ENCODE assay signal across 15 cellular contexts in genomic region chr3:71466483-71466882, GRCh38.
A peak's percentile ranks its signal among the peaks of the same experiment; 100 is the strongest.
DNase-seq lines count a peak whose midpoint lies in the region; ATAC-seq, FAIRE-seq and TF ChIP-seq lines count a peak whose summit lies in the region.
"Had no signal": no experiment of that assay in that cellular context is flagged by ENCODE, and none has a peak within 500 bp of the region (broad histone marks: within the 10 kb centered on the region; RNA-seq: fewer than 3 reads in every experiment).

No MANE protein-coding gene starts in this region.

- H3K27me3 ChIP-seq in mammary epithelial cell (ENCODE audit: insufficient read depth, low read length) (no peaks in the 10 kb centered on the region), keratinocyte (ENCODE audit: control insufficient read depth, extremely low read depth, insufficient read depth, low read length) (no peaks in the 10 kb centered on the region)
- H3K27me3 ChIP-seq: suprapubic skin had no signal

- H3K4me3 Mint-ChIP-seq in MCF 10A (ENCODE audit: unreplicated experiment), result no peak overlapping the region
- no peak overlapping the region for H3K4me3 Mint-ChIP-seq in activated naive CD8-positive, alpha-beta T cell treated with anti-CD3 and anti-CD28 coated beads, Interleukin-2, amount 50 U/mL, for 24 hours
- no peak overlapping the region for H3K4me3 Mint-ChIP-seq in type B pancreatic cell
- H3K4me3 Mint-ChIP-seq: effector memory CD8-positive, alpha-beta T cell had no signal

- H3K4me3 ChIP-seq in mammary epithelial cell (replicated peaks in 1 of 3; ENCODE audit: insufficient read depth in 1 of 3, low read depth in 2 of 3, low read length in 3 of 3) (no peak overlapping the region), keratinocyte (ENCODE audit: control insufficient read depth in 2 of 3, extremely low read depth in 1 of 3, insufficient read depth in 2 of 3, low read depth in 1 of 3, low read length in 3 of 3) (no peak overlapping the region)
- H3K4me3 ChIP-seq: suprapubic skin had no signal

- H3K9me3 Mint-ChIP-seq in MCF 10A (ENCODE audit: unreplicated experiment) (no peaks in the 10 kb centered on the region), type B pancreatic cell (no peaks in the 10 kb centered on the region)
- no peaks in the 10 kb centered on the region for H3K9me3 Mint-ChIP-seq in activated naive CD8-positive, alpha-beta T cell treated with anti-CD3 and anti-CD28 coated beads, Interleukin-2, amount 50 U/mL, for 24 hours
- H3K9me3 Mint-ChIP-seq: effector memory CD8-positive, alpha-beta T cell had no signal

- no peak overlapping the region for H3K4me2 ChIP-seq in mammary epithelial cell (ENCODE audit: insufficient read depth, low read depth, low read length)
- H3K4me2 ChIP-seq in keratinocyte (ENCODE audit: control insufficient read depth, extremely low read depth, insufficient read depth, low read depth, low read length), result peak overlapping the region; percentile 67

- peak; percentile 79 for FAIRE-seq in keratinocyte (lab: Jason Lieb, UNC)

- H3K79me2 ChIP-seq in mammary epithelial cell (ENCODE audit: insufficient read depth, low read length) (no peaks in the 10 kb centered on the region), keratinocyte (ENCODE audit: control insufficient read depth, insufficient read depth, low read length) (no peaks in the 10 kb centered on the region)

- H3K9me3 ChIP-seq in mammary epithelial cell (replicated peaks; ENCODE audit: insufficient read depth, low read length) (no peaks in the 10 kb centered on the region), keratinocyte (ENCODE audit: control insufficient read depth, low read depth, low read length) (no peaks in the 10 kb centered on the region)
- H3K9me3 ChIP-seq: suprapubic skin had no signal

- H3K27ac ChIP-seq in mammary epithelial cell (ENCODE audit: insufficient read depth, low read depth, low read length) (no peak overlapping the region), keratinocyte (ENCODE audit: control insufficient read depth, insufficient read depth, low read length) (no peak overlapping the region)
- H3K27ac ChIP-seq: suprapubic skin had no signal

- no peak for ATAC-seq in activated naive CD8-positive, alpha-beta T cell treated with anti-CD3 and anti-CD28 coated beads, Interleukin-2, amount 50 U/mL, for 24 hours
- no peak for ATAC-seq in GM19035 (IDR thresholded peaks at IDR 0.05; ENCODE audit: unreplicated experiment)
- no peak for ATAC-seq in HG02870 (IDR thresholded peaks at IDR 0.05; ENCODE audit: unreplicated experiment)
- ATAC-seq: effector memory CD8-positive, alpha-beta T cell had no signal

- H3K27ac Mint-ChIP-seq in MCF 10A (ENCODE audit: low read depth, unreplicated experiment) (peak overlapping the region; percentile 52), type B pancreatic cell (peak overlapping the region; percentile 28)
- H3K27ac Mint-ChIP-seq in activated naive CD8-positive, alpha-beta T cell treated with anti-CD3 and anti-CD28 coated beads, Interleukin-2, amount 50 U/mL, for 24 hours, result peak overlapping the region; percentile 24

- no peaks in the 10 kb centered on the region for H4K20me1 ChIP-seq in mammary epithelial cell (ENCODE audit: insufficient read depth, low read length)
- no peaks in the 10 kb centered on the region for H4K20me1 ChIP-seq in keratinocyte (ENCODE audit: control insufficient read depth, extremely low read depth, insufficient read depth, low read length)

- H3K9ac ChIP-seq in mammary epithelial cell (ENCODE audit: insufficient read depth, low read length), result no peak overlapping the region
- H3K9ac ChIP-seq in keratinocyte (ENCODE audit: control insufficient read depth, extremely low read depth, insufficient read depth, low read length), result no peak overlapping the region

- dilution Hi-C loops in mammary epithelial cell (cut with HindIII; ENCODE audit: low sequenced_read_pairs) (no loop called here), keratinocyte (cut with MboI; ENCODE audit: extremely low pct_ligation_motif_present, low sequenced_read_pairs) (no loop called here)

- peaks cover 32% of the 10 kb centered on the region for H3K4me1 Mint-ChIP-seq in MCF 10A (ENCODE audit: insufficient read depth, unreplicated experiment)
- H3K4me1 Mint-ChIP-seq in activated naive CD8-positive, alpha-beta T cell treated with anti-CD3 and anti-CD28 coated beads, Interleukin-2, amount 50 U/mL, for 24 hours, result peaks cover 69% of the 10 kb centered on the region
- H3K4me1 Mint-ChIP-seq in type B pancreatic cell (ENCODE audit: unreplicated experiment), result peaks cover 37% of the 10 kb centered on the region

- H3K9me1 ChIP-seq in keratinocyte (ENCODE audit: control insufficient read depth, extremely low read depth, insufficient read depth, low read length), result no peaks in the 10 kb centered on the region

- 82% methylated on average over 8 of the region's 10 CpGs for WGBS in mammary epithelial cell (ENCODE audit: low coverage, missing lambda C conversion rate)

- no peak overlapping the region for H2AFZ ChIP-seq in mammary epithelial cell (ENCODE audit: low read depth, low read length)
- peak overlapping the region; percentile 66 for H2AFZ ChIP-seq in keratinocyte (ENCODE audit: control insufficient read depth, low read length)

- DNase-seq in MCF 10A (ENCODE audit: unreplicated experiment) (peak; percentile 79), mammary epithelial cell (no peak), keratinocyte (ENCODE audit: low read depth, low spot score) (no peak), type B pancreatic cell (ENCODE audit: extremely low spot score, unreplicated experiment) (no peak), ecto neural progenitor cell (ENCODE audit: low spot score) (no peak)
- no peak for DNase-seq in activated naive CD8-positive, alpha-beta T cell treated with anti-CD3 and anti-CD28 coated beads, Interleukin-2, amount 50 U/mL, for 24 hours
- DNase-seq: activated CD4-positive, alpha-beta T cell treated with anti-CD3 and anti-CD28 coated beads, Interleukin-2, amount 50 U/mL, for 1 hour; DMS 273 treated with DMSO at 0.1 percent for 48 hours; effector memory CD8-positive, alpha-beta T cell; glutamatergic neuron; NCI-H1048; T-helper 9 cell had no signal

- H3K4me1 ChIP-seq in mammary epithelial cell (ENCODE audit: insufficient read depth, low read length) (peaks cover 11% of the 10 kb centered on the region), keratinocyte (ENCODE audit: control insufficient read depth, extremely low read depth, insufficient read depth, low read length) (peaks cover 22% of the 10 kb centered on the region)

- no peaks in the 10 kb centered on the region for H3K27me3 Mint-ChIP-seq in MCF 10A (ENCODE audit: insufficient read depth, unreplicated experiment)
- H3K27me3 Mint-ChIP-seq in activated naive CD8-positive, alpha-beta T cell treated with anti-CD3 and anti-CD28 coated beads, Interleukin-2, amount 50 U/mL, for 24 hours, result no peaks in the 10 kb centered on the region
- H3K27me3 Mint-ChIP-seq in type B pancreatic cell, result no peaks in the 10 kb centered on the region
- H3K27me3 Mint-ChIP-seq: effector memory CD8-positive, alpha-beta T cell had no signal

- H3K36me3 Mint-ChIP-seq in MCF 10A (ENCODE audit: insufficient read depth, unreplicated experiment) (no peaks in the 10 kb centered on the region), type B pancreatic cell (peaks cover 19% of the 10 kb centered on the region)
- peaks cover 14% of the 10 kb centered on the region for H3K36me3 Mint-ChIP-seq in activated naive CD8-positive, alpha-beta T cell treated with anti-CD3 and anti-CD28 coated beads, Interleukin-2, amount 50 U/mL, for 24 hours (ENCODE audit: low read depth)

- BruUV-seq in MCF 10A (replicated peaks; lab: Mats Ljungman, UMichigan), result no TSS peak
- no TSS peak for BruUV-seq in mammary epithelial cell (replicated peaks; lab: Mats Ljungman, UMichigan)

- POLR2A ChIA-PET in MCF 10A (lab: Yijun Ruan, JAX), result interaction anchor here (0.7 to 1.6 kb wide), 5 partner anchors 8 to 111 kb away, joined by 3 to 4 read pairs (median 3); no protein-coding TSS in a partner anchor

- H3K36me3 ChIP-seq in mammary epithelial cell (ENCODE audit: insufficient read depth, low read length) (no peaks in the 10 kb centered on the region), keratinocyte (ENCODE audit: control insufficient read depth in 2 of 2, extremely low read depth in 1 of 2, insufficient read depth in 2 of 2, low read length in 2 of 2) (no peaks in the 10 kb centered on the region)
- H3K36me3 ChIP-seq: suprapubic skin had no signal

- no peak for TF ChIP-seq CTCF in MCF 10A (IDR thresholded peaks at IDR 0.05; ENCODE audit: unreplicated experiment)
- no peak for TF ChIP-seq CTCF in mammary epithelial cell (conservative IDR thresholded peaks at IDR 0.05 in 1 of 2, IDR thresholded peaks at IDR 0.05 in 1 of 2; ENCODE audit: extremely low read depth in 1 of 2, insufficient read depth in 1 of 2, low read depth in 1 of 2, low read length in 2 of 2)
- TF ChIP-seq CTCF in keratinocyte (optimal IDR thresholded peaks at IDR 0.05 in 1 of 3, IDR thresholded peaks at IDR 0.05 in 1 of 3, conservative IDR thresholded peaks at IDR 0.05 in 1 of 3; ENCODE audit: extremely low read depth in 1 of 3, insufficient read depth in 2 of 3, low read length in 3 of 3), result no peak
- TF ChIP-seq CTCF in type B pancreatic cell (conservative IDR thresholded peaks at IDR 0.05), result no peak

- CTCF ChIA-PET in MCF 10A (lab: Yijun Ruan, JAX), result interaction anchor here (0.5 to 0.9 kb wide), 2 partner anchors 175 to 658 kb away, joined by 3 read pairs; no protein-coding TSS in a partner anchor
- CTCF ChIA-PET in mammary epithelial cell (lab: Charles Lee; ENCODE audit: low non-redundant PET), result interaction anchor here (0.6 kb wide), 1 partner anchor 12 kb away, joined by 3 read pairs; no protein-coding TSS in a partner anchor

- intact Hi-C loops in MCF 10A (cut with micrococcal nuclease) (no loop called here), mammary epithelial cell (cut with micrococcal nuclease) (no loop called here)

- in situ Hi-C loops in mammary epithelial cell (cut with MboI; ENCODE audit: low sequenced_read_pairs in 2 of 2), result no loop called here
